Comparison of ENCODE assay signal across 14 cellular contexts in the genomic region with DNA sequence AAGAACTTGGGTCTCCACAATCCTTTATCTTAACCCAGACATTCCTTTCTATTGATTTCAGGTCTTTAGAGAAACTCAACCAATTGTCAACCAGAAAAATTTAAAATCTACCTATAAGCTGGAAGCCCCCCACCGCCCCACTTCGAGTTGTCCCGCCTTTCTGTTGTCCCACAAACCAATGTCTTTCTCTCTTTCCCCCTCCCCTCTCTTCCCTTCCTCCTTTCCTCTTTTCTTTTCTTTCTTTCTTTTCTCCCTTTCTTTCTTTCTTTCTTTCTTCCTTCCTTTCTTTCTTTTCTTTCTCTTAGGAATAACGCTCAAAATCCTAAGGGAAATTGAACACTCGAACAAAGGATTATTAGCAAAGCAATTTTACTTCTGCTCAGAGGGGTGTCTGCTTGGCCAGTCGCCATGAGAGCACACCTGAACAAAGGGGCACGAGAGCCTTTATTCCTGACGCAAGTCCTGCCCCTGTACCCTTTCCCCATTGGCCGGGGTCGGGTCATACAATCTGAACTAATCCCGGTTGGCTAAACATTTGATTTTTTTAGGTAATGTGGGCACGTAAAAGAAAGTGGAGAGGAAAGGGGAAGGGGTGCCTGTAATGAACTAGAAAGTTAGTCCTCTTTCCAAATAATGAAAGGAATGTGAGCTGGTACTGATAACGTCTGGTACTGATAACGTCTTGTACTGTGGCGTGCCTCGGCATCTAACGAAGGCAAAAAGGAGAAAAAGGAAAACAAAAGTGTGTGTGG. TPM values are rescaled to one million over a fixed set of nuclear protein-coding genes. Genes with fewer than 3 reads are reported as not detected.
DNase-seq lines count a peak whose midpoint lies in the region; ATAC-seq, FAIRE-seq and TF ChIP-seq lines count a peak whose summit lies in the region.
"Had no signal": no experiment of that assay in that cellular context is flagged by ENCODE, and none has a peak within 500 bp of the region (broad histone marks: within the 10 kb centered on the region; RNA-seq: fewer than 3 reads in every experiment).

No MANE protein-coding gene starts in this region.

- TF ChIP-seq POLR2A in K562 (conservative IDR thresholded peaks at IDR 0.05), result no peak

- H3K27me3 ChIP-seq in K562 (ENCODE audit: control insufficient read depth in 2 of 2, insufficient read depth in 2 of 2, low read length in 2 of 2) (no peaks in the 10 kb centered on the region; a peak in 1 of 5 replicates), neural progenitor cell (no peaks in the 10 kb centered on the region), left lung (no peaks in the 10 kb centered on the region)
- H3K27me3 ChIP-seq: heart left ventricle, spleen had no signal

- peak overlapping the region; percentile 48 for H3K4me3 Mint-ChIP-seq in T-helper 2 cell treated with Interferon-gamma antibody and Interleukin-4, amounts not matched to agents 5 μg/mL and 100 μg/mL, for 36 hours
- H3K4me3 Mint-ChIP-seq in neural progenitor cell, result peak overlapping the region; percentile 35

- no peaks in the 10 kb centered on the region for H3K9me3 Mint-ChIP-seq in T-helper 2 cell treated with Interferon-gamma antibody and Interleukin-4, amounts not matched to agents 5 μg/mL and 100 μg/mL, for 36 hours
- peaks cover 14% of the 10 kb centered on the region for H3K9me3 Mint-ChIP-seq in neural progenitor cell

- H2AFZ ChIP-seq in K562 (ENCODE audit: low read depth, low read length), result peak overlapping the region; percentile 85
- no peak overlapping the region for H2AFZ ChIP-seq in neural progenitor cell (replicated peaks)

- H3K79me2 ChIP-seq in K562 (ENCODE audit: control insufficient read depth, insufficient read depth, low read length) (peaks cover 26% of the 10 kb centered on the region), neural progenitor cell (ENCODE audit: low read depth) (peaks cover 22% of the 10 kb centered on the region)

- peaks cover 9% of the 10 kb centered on the region for H3K27me3 Mint-ChIP-seq in T-helper 2 cell treated with Interferon-gamma antibody and Interleukin-4, amounts not matched to agents 5 μg/mL and 100 μg/mL, for 36 hours (ENCODE audit: low read depth)
- peaks cover 5% of the 10 kb centered on the region for H3K27me3 Mint-ChIP-seq in neural progenitor cell (ENCODE audit: insufficient read depth, low read depth)

- no peak overlapping the region for H3K4me3 ChIP-seq in K562
- H3K4me3 ChIP-seq in neural progenitor cell, result no peak overlapping the region
- no peak overlapping the region for H3K4me3 ChIP-seq in left lung

- peak; percentile 42 for FAIRE-seq in K562 (lab: Jason Lieb, UNC)

- H3K27ac Mint-ChIP-seq in T-helper 2 cell treated with Interferon-gamma antibody and Interleukin-4, amounts not matched to agents 5 μg/mL and 100 μg/mL, for 36 hours, result peak overlapping the region; percentile 78
- H3K27ac Mint-ChIP-seq in neural progenitor cell, result no peak overlapping the region

- no peak for DNase-seq in T-helper 2 cell treated with Interferon-gamma antibody and Interleukin-4, amounts not matched to agents 5 μg/mL and 100 μg/mL, for 36 hours (ENCODE audit: low spot score)
- no peak for DNase-seq in T-helper 2 cell
- DNase-seq in NCI-H146 (lab: John Stamatoyannopoulos, UW), result peak; percentile 36
- no peak for DNase-seq in K562 (ENCODE audit: extremely low read depth in 1 of 4, low spot score in 3 of 4)
- no peak for DNase-seq in neural progenitor cell (ENCODE audit: low spot score)
- DNase-seq in nucleus accumbens (lab: John Stamatoyannopoulos, UW), result no peak
- DNase-seq in left lung, result no peak
- DNase-seq in Right ventricle myocardium superior, result no peak
- DNase-seq: 8988T; activated CD4-positive, CD25-positive, alpha-beta regulatory T cell treated with anti-CD3 and anti-CD28 coated beads, Interleukin-2, amount 50 U/mL, for 72 hours; COR-L47; HCEC 1CT had no signal

- H3F3A ChIP-seq in neural progenitor cell (ENCODE audit: low read depth), result no peaks in the 10 kb centered on the region

- peaks cover 35% of the 10 kb centered on the region for H3K4me1 Mint-ChIP-seq in T-helper 2 cell treated with Interferon-gamma antibody and Interleukin-4, amounts not matched to agents 5 μg/mL and 100 μg/mL, for 36 hours (ENCODE audit: low read depth)
- peaks cover 16% of the 10 kb centered on the region for H3K4me1 Mint-ChIP-seq in neural progenitor cell

- CTCF ChIA-PET in K562 (lab: Yijun Ruan, JAX; ENCODE audit: low intra/inter-chr PET ratio), result no interaction called here

- H3K4me1 ChIP-seq in K562 (replicated peaks in 1 of 2; ENCODE audit: control insufficient read depth in 2 of 2, insufficient read depth in 2 of 2, low read length in 2 of 2) (peaks cover 4 to 21% of the 10 kb centered on the region in 2 experiments; a peak in 4 of 5 replicates), neural progenitor cell (peaks cover 5% of the 10 kb centered on the region), left lung (peaks cover 8 to 56% of the 10 kb centered on the region in 2 donors)

- ATAC-seq in K562 (no peak), left lung (no peak), Right ventricle myocardium superior (ENCODE audit: poor library complexity) (no peak)

- no peak for TF ChIP-seq EP300 in K562 (IDR thresholded peaks at IDR 0.05; ENCODE audit: low read length)

- H3K36me3 Mint-ChIP-seq in T-helper 2 cell treated with Interferon-gamma antibody and Interleukin-4, amounts not matched to agents 5 μg/mL and 100 μg/mL, for 36 hours (ENCODE audit: low read depth), result peaks cover 16% of the 10 kb centered on the region
- H3K36me3 Mint-ChIP-seq in neural progenitor cell, result peaks cover 11% of the 10 kb centered on the region

- H4K20me1 ChIP-seq in K562 (replicated peaks; ENCODE audit: control insufficient read depth, insufficient read depth, low read length) (no peaks in the 10 kb centered on the region), neural progenitor cell (ENCODE audit: low read depth) (no peaks in the 10 kb centered on the region)

- H3K9me1 ChIP-seq in K562 (ENCODE audit: control insufficient read depth, insufficient read depth, low read length), result no peaks in the 10 kb centered on the region

- peak overlapping the region; percentile 87; the same call in 2 of the 3 replicates for H3K27ac ChIP-seq in K562 (ENCODE audit: extremely low read depth, low read depth, low read length)
- H3K27ac ChIP-seq in neural progenitor cell, result no peak overlapping the region
- H3K27ac ChIP-seq in left lung, result no peak overlapping the region

- TF ChIP-seq RAD21 in K562 (CRISPR knock-in tag; conservative IDR thresholded peaks at IDR 0.05 in 1 of 2, IDR thresholded peaks at IDR 0.05 in 1 of 2), result no peak

- POLR2A ChIA-PET in K562 (lab: Yijun Ruan, JAX), result interaction anchor here (0.9 to 2.4 kb wide), 6 partner anchors 10 to 89 kb away, joined by 3 to 8 read pairs (median 4); a partner anchor contains a TSS

- in situ Hi-C loops in K562 (cut with MboI), result no loop called here

- H3K36me3 ChIP-seq in K562 (ENCODE audit: control insufficient read depth, insufficient read depth, low read length) (peaks cover 24% of the 10 kb centered on the region), neural progenitor cell (no peaks in the 10 kb centered on the region), left lung (peaks cover 0 to 10% of the 10 kb centered on the region in 2 donors)

- peak overlapping the region in 1 of 2 experiments; percentile 69; a peak in 1 of 4 replicates for H3K9ac ChIP-seq in K562 (ENCODE audit: insufficient read depth in 1 of 2, low read depth in 2 of 2, low read length in 2 of 2)
- no peak overlapping the region for H3K9ac ChIP-seq in neural progenitor cell

- BruUV-seq in K562 (replicated peaks; lab: Mats Ljungman, UMichigan), result no TSS peak

- H3K9me3 ChIP-seq in K562 (replicated peaks; ENCODE audit: control insufficient read depth, insufficient read depth, low read depth, low read length) (no peaks in the 10 kb centered on the region), neural progenitor cell (ENCODE audit: low read depth) (no peaks in the 10 kb centered on the region), left lung (no peaks in the 10 kb centered on the region)
- H3K9me3 ChIP-seq: heart left ventricle, spleen had no signal

- peak overlapping the region; percentile 75 for H3K4me2 ChIP-seq in K562 (ENCODE audit: insufficient read depth, low read length)
- no peak overlapping the region for H3K4me2 ChIP-seq in neural progenitor cell

- 29% methylated on average over 16 of the region's 17 CpGs for WGBS in K562 (ENCODE audit: insufficient coverage, low coverage, missing lambda C conversion rate)

- intact Hi-C loops in K562 (cut with micrococcal nuclease) (loop anchor here (2.0 kb wide), 5 partner anchors 27 to 237 kb away; a partner anchor contains a TSS), left lung (cut with DNase I) (loop anchor here in 1 of 2 donors (10.0 kb wide), 1 partner anchor 63 kb away; no protein-coding TSS in a partner anchor), Right ventricle myocardium superior (cut with DNase I) (no loop called here)

- TF ChIP-seq CTCF in K562 (IDR thresholded peaks at IDR 0.05 in 2 of 3, conservative IDR thresholded peaks at IDR 0.05 in 1 of 3; ENCODE audit: insufficient read depth in 2 of 3, low read depth in 1 of 3, low read length in 3 of 3) (no peak), neural progenitor cell (IDR thresholded peaks at IDR 0.05) (no peak), left lung (IDR thresholded peaks at IDR 0.05) (no peak)

RNA-seq across cellular contexts. Expression of a gene that starts 1.4 kb away (rescaled TPM):
- 97.2 and 222 TPM in 2 replicates for total RNA-seq in K562 (2011; cell fraction: chromatin; rRNA removed; ENCODE audit: low replicate concordance)
- total RNA-seq in K562 (2011; cell fraction: nucleolus; rRNA removed), result 127 and 130 TPM in 2 replicates
- total RNA-seq in K562 (2011; cell fraction: nucleoplasm; rRNA removed), result 107 and 115 TPM in 2 replicates
- total RNA-seq in K562 (2014; rRNA removed) (21.4 and 32.9 TPM in 2 replicates), K562 (2014; rRNA removed; fragmentation: Illumina TruSeq; extraction: Trizol) (8.3 and 10.3 TPM in 2 replicates), K562 (2015; rRNA removed; fragmentation: Illumina TruSeq; extraction: Trizol) (10.6 and 11.5 TPM in 2 replicates), K562 (2021) (23.5 and 24.4 TPM in 2 replicates), neural progenitor cell (ENCODE audit: low replicate concordance) (17.8 and 106 TPM in 2 replicates), left lung (10 to 100 TPM in 1 of 2 donors, 1 to 10 TPM in 1; 7.6 to 12.8 TPM), Right ventricle myocardium superior (4.0 TPM)
- polyA plus RNA-seq in K562 (2011; rRNA removed) (26.9 and 28.5 TPM in 2 replicates), K562 (2014; fragmentation: Illumina TruSeq; extraction: Trizol) (16.7 and 18.0 TPM in 2 replicates), K562 (2014; fragmentation: Nextera tagmentation; extraction: Ambion mirVana) (1 to 10 TPM; 3.4 to 5.1 TPM), K562 (2014; rRNA removed) (32.5 and 46.4 TPM in 2 replicates)
- 29.2 and 30.3 TPM in 2 replicates for polyA plus RNA-seq in K562 (2011; cell fraction: cytosol; rRNA removed)
- 196 and 262 TPM in 2 replicates for polyA plus RNA-seq in K562 (2011; cell fraction: nucleus; rRNA removed)
- polyA plus RNA-seq in K562 (2012), result 18.6 and 22.1 TPM in 2 replicates
- polyA minus RNA-seq in K562 (2011; rRNA and poly(A)+ RNA removed), result 11.5 and 15.9 TPM in 2 replicates
- 6.1 and 10.0 TPM in 2 replicates for polyA minus RNA-seq in K562 (2011; cell fraction: cytosol; rRNA and poly(A)+ RNA removed)
- 49.9 and 56.8 TPM in 2 replicates for polyA minus RNA-seq in K562 (2011; cell fraction: nucleus; rRNA and poly(A)+ RNA removed)

RNA-seq across cellular contexts. Expression of a gene that starts 4.9 kb away (rescaled TPM):
- 0.39 and 0.46 TPM in 2 replicates for total RNA-seq in K562 (2011; cell fraction: chromatin; rRNA removed; ENCODE audit: low replicate concordance)
- 0.26 and 0.33 TPM in 2 replicates for total RNA-seq in K562 (2011; cell fraction: nucleolus; rRNA removed)
- total RNA-seq in K562 (2011; cell fraction: nucleoplasm; rRNA removed), result 0.51 TPM in 1 of 2 replicates, not detected in the other
- total RNA-seq in K562 (2014; rRNA removed) (0.09 TPM in 1 of 2 replicates, not detected in the other), K562 (2014; rRNA removed; fragmentation: Illumina TruSeq; extraction: Trizol) (0.07 TPM in 1 of 2 replicates, not detected in the other), K562 (2015; rRNA removed; fragmentation: Illumina TruSeq; extraction: Trizol) (0.14 and 0.15 TPM in 2 replicates), K562 (2021) (0.31 and 0.47 TPM in 2 replicates), neural progenitor cell (ENCODE audit: low replicate concordance) (not detected in 2 replicates), left lung (100 to 1,000 TPM in 1 of 2 donors, 10 to 100 TPM in 1; 76.8 to 252 TPM), Right ventricle myocardium superior (37.7 TPM)
- polyA plus RNA-seq in K562 (2011; rRNA removed) (0.13 and 0.23 TPM in 2 replicates), K562 (2014; fragmentation: Illumina TruSeq; extraction: Trizol) (not detected in 2 replicates), K562 (2014; fragmentation: Nextera tagmentation; extraction: Ambion mirVana) (under 1 TPM in 1 of 2 experiments, not detected in 1; 0.15 TPM), K562 (2014; rRNA removed) (0.32 and 1.0 TPM in 2 replicates)
- 0.28 and 0.47 TPM in 2 replicates for polyA plus RNA-seq in K562 (2011; cell fraction: cytosol; rRNA removed)
- 0.11 and 0.67 TPM in 2 replicates for polyA plus RNA-seq in K562 (2011; cell fraction: nucleus; rRNA removed)
- polyA plus RNA-seq in K562 (2012), result 0.17 and 0.29 TPM in 2 replicates
- not detected in 2 replicates for polyA minus RNA-seq in K562 (2011; rRNA and poly(A)+ RNA removed)
- not detected in 2 replicates for polyA minus RNA-seq in K562 (2011; cell fraction: cytosol; rRNA and poly(A)+ RNA removed)
- 0.22 and 0.27 TPM in 2 replicates for polyA minus RNA-seq in K562 (2011; cell fraction: nucleus; rRNA and poly(A)+ RNA removed)

RNA-seq across cellular contexts. Expression of a gene that starts 9.5 kb away (rescaled TPM):
- 7.6 and 18.9 TPM in 2 replicates for total RNA-seq in K562 (2011; cell fraction: chromatin; rRNA removed; ENCODE audit: low replicate concordance)
- 40.4 and 43.6 TPM in 2 replicates for total RNA-seq in K562 (2011; cell fraction: nucleolus; rRNA removed)
- 24.4 and 32.7 TPM in 2 replicates for total RNA-seq in K562 (2011; cell fraction: nucleoplasm; rRNA removed)
- 136 and 209 TPM in 2 replicates for total RNA-seq in K562 (2014; rRNA removed)
- 63.3 and 69.1 TPM in 2 replicates for total RNA-seq in K562 (2014; rRNA removed; fragmentation: Illumina TruSeq; extraction: Trizol)
- 103 and 105 TPM in 2 replicates for total RNA-seq in K562 (2015; rRNA removed; fragmentation: Illumina TruSeq; extraction: Trizol)
- 120 and 125 TPM in 2 replicates for total RNA-seq in K562 (2021)
- polyA plus RNA-seq in K562 (2011; rRNA removed), result 184 and 187 TPM in 2 replicates
- polyA plus RNA-seq in K562 (2011; cell fraction: cytosol; rRNA removed), result 176 and 243 TPM in 2 replicates
- polyA plus RNA-seq in K562 (2011; cell fraction: nucleus; rRNA removed), result 81.1 and 91.8 TPM in 2 replicates
- 147 and 206 TPM in 2 replicates for polyA plus RNA-seq in K562 (2012)
- 77.4 and 113 TPM in 2 replicates for polyA plus RNA-seq in K562 (2014; fragmentation: Illumina TruSeq; extraction: Trizol)
- 100 to 1,000 TPM; 480 to 497 TPM for polyA plus RNA-seq in K562 (2014; fragmentation: Nextera tagmentation; extraction: Ambion mirVana)
- 209 and 284 TPM in 2 replicates for polyA plus RNA-seq in K562 (2014; rRNA removed)
- 15.2 and 15.6 TPM in 2 replicates for polyA minus RNA-seq in K562 (2011; rRNA and poly(A)+ RNA removed)
- polyA minus RNA-seq in K562 (2011; cell fraction: cytosol; rRNA and poly(A)+ RNA removed), result 20.1 and 29.9 TPM in 2 replicates
- 15.6 and 21.9 TPM in 2 replicates for polyA minus RNA-seq in K562 (2011; cell fraction: nucleus; rRNA and poly(A)+ RNA removed)
- 53.8 and 59.4 TPM in 2 replicates for total RNA-seq in neural progenitor cell (ENCODE audit: low replicate concordance)
- total RNA-seq in left lung, result 10 to 100 TPM; 50.2 to 62.8 TPM
- 155 TPM for total RNA-seq in Right ventricle myocardium superior

RNA-seq across cellular contexts. Expression of a gene that starts 9.7 kb away (rescaled TPM):
- total RNA-seq in K562 (2011; cell fraction: chromatin; rRNA removed; ENCODE audit: low replicate concordance), result 95.6 and 166 TPM in 2 replicates
- total RNA-seq in K562 (2011; cell fraction: nucleolus; rRNA removed), result 44.7 and 60.0 TPM in 2 replicates
- 73.0 and 85.0 TPM in 2 replicates for total RNA-seq in K562 (2011; cell fraction: nucleoplasm; rRNA removed)
- 150 and 170 TPM in 2 replicates for total RNA-seq in K562 (2014; rRNA removed)
- 138 and 149 TPM in 2 replicates for total RNA-seq in K562 (2014; rRNA removed; fragmentation: Illumina TruSeq; extraction: Trizol)
- 158 and 164 TPM in 2 replicates for total RNA-seq in K562 (2015; rRNA removed; fragmentation: Illumina TruSeq; extraction: Trizol)
- total RNA-seq in K562 (2021), result 81.9 and 93.0 TPM in 2 replicates
- 107 and 140 TPM in 2 replicates for polyA plus RNA-seq in K562 (2011; rRNA removed)
- 52.3 and 71.9 TPM in 2 replicates for polyA plus RNA-seq in K562 (2011; cell fraction: cytosol; rRNA removed)
- polyA plus RNA-seq in K562 (2011; cell fraction: nucleus; rRNA removed), result 150 and 151 TPM in 2 replicates
- 117 and 133 TPM in 2 replicates for polyA plus RNA-seq in K562 (2012)
- polyA plus RNA-seq in K562 (2014; fragmentation: Illumina TruSeq; extraction: Trizol), result 187 and 203 TPM in 2 replicates
- 100 to 1,000 TPM in 1 of 2 experiments, 10 to 100 TPM in 1; 89.2 to 182 TPM for polyA plus RNA-seq in K562 (2014; fragmentation: Nextera tagmentation; extraction: Ambion mirVana)
- polyA plus RNA-seq in K562 (2014; rRNA removed), result 137 and 176 TPM in 2 replicates
- 133 and 180 TPM in 2 replicates for polyA minus RNA-seq in K562 (2011; rRNA and poly(A)+ RNA removed)
- polyA minus RNA-seq in K562 (2011; cell fraction: cytosol; rRNA and poly(A)+ RNA removed), result 42.0 and 55.4 TPM in 2 replicates
- 47.0 and 74.2 TPM in 2 replicates for polyA minus RNA-seq in K562 (2011; cell fraction: nucleus; rRNA and poly(A)+ RNA removed)
- 97.0 and 131 TPM in 2 replicates for total RNA-seq in neural progenitor cell (ENCODE audit: low replicate concordance)
- total RNA-seq in left lung, result 10 to 100 TPM; 53.9 to 58.5 TPM
- total RNA-seq in Right ventricle myocardium superior, result 59.9 TPM

RNA-seq across cellular contexts. Expression of a gene that starts 26.8 kb away (rescaled TPM):
- 99.1 and 166 TPM in 2 replicates for total RNA-seq in K562 (2011; cell fraction: chromatin; rRNA removed; ENCODE audit: low replicate concordance)
- 88.7 and 109 TPM in 2 replicates for total RNA-seq in K562 (2011; cell fraction: nucleolus; rRNA removed)
- total RNA-seq in K562 (2011; cell fraction: nucleoplasm; rRNA removed), result 85.1 and 87.8 TPM in 2 replicates
- 24.9 and 27.3 TPM in 2 replicates for total RNA-seq in K562 (2014; rRNA removed)
- total RNA-seq in K562 (2014; rRNA removed; fragmentation: Illumina TruSeq; extraction: Trizol), result 20.5 and 21.8 TPM in 2 replicates
- 29.3 and 30.0 TPM in 2 replicates for total RNA-seq in K562 (2015; rRNA removed; fragmentation: Illumina TruSeq; extraction: Trizol)
- 35.3 and 36.1 TPM in 2 replicates for total RNA-seq in K562 (2021)
- polyA plus RNA-seq in K562 (2011; rRNA removed), result 37.4 and 44.8 TPM in 2 replicates
- 39.9 and 55.5 TPM in 2 replicates for polyA plus RNA-seq in K562 (2011; cell fraction: cytosol; rRNA removed)
- 68.1 and 108 TPM in 2 replicates for polyA plus RNA-seq in K562 (2011; cell fraction: nucleus; rRNA removed)
- polyA plus RNA-seq in K562 (2012), result 24.9 and 28.0 TPM in 2 replicates
- 35.1 and 39.0 TPM in 2 replicates for polyA plus RNA-seq in K562 (2014; fragmentation: Illumina TruSeq; extraction: Trizol)
- polyA plus RNA-seq in K562 (2014; fragmentation: Nextera tagmentation; extraction: Ambion mirVana), result 1 to 10 TPM; 5.2 to 6.6 TPM
- 44.1 and 45.0 TPM in 2 replicates for polyA plus RNA-seq in K562 (2014; rRNA removed)
- 22.7 and 29.5 TPM in 2 replicates for polyA minus RNA-seq in K562 (2011; rRNA and poly(A)+ RNA removed)
- 12.7 and 20.9 TPM in 2 replicates for polyA minus RNA-seq in K562 (2011; cell fraction: cytosol; rRNA and poly(A)+ RNA removed)
- 24.0 and 28.4 TPM in 2 replicates for polyA minus RNA-seq in K562 (2011; cell fraction: nucleus; rRNA and poly(A)+ RNA removed)
- 6.9 and 15.1 TPM in 2 replicates for total RNA-seq in neural progenitor cell (ENCODE audit: low replicate concordance)
- 10 to 100 TPM; 21.0 to 26.5 TPM for total RNA-seq in left lung
- 11.2 TPM for total RNA-seq in Right ventricle myocardium superior

Comparison
In these comparisons a context has a peak if more than half of its experiments do, and no peak if none do; other contexts are left out.
1. RNA of a gene that starts 4.9 kb away (total RNA-seq): 76.8 to 252 TPM in left lung and 37.7 TPM in Right ventricle myocardium superior (single experiment); 0.07 to 0.51 TPM in K562 and not detected in neural progenitor cell; every median in the first group is over 10 times any median in the second.